Comparison of ENCODE assay signal across 9 cellular contexts in the genomic region with DNA sequence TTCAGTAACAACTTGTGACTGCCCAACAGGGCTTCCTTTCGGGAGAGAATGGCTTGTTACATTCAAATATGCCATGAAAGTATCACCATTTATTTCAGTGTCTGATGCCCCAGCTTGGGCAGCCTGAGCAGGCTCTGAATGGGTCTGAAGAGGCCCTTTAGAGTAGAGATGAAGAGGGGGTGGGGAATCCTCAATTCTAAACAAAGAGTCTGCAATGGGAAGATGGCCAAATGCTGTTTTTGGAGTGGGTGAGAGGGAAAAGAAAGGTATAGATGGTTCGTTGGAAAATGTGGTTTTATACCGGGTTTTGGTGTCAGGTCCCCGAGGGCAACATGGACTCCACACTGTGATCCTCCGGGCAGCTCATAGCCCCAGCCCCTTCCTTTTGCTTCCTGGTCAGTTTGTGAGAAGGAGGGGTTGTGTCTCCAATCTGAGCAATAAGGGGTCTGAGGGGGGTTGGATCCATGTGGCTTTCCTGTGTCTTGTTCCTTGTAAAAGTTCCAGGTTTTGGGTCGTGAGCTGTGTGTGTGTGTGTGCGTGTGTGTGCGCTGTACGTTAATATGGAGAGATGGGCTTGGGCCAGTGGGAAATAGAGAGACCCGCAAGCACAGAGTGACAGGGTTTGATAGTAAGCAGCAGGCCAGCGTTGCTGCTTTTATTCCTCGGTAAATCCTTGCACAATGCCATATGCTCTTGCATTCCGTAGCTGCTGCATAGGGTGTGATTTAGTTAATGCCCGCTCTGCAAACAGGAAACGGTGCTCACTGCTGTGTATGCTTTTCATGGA.
DNase-seq lines count a peak whose midpoint lies in the region; ATAC-seq, FAIRE-seq and TF ChIP-seq lines count a peak whose summit lies in the region.
"Had no signal": no experiment of that assay in that cellular context is flagged by ENCODE, and none has a peak within 500 bp of the region (broad histone marks: within the 10 kb centered on the region; RNA-seq: fewer than 3 reads in every experiment).

No MANE protein-coding gene starts in this region.

- TF ChIP-seq CTCF in astrocyte of the spinal cord (IDR thresholded peaks at IDR 0.05; ENCODE audit: low read depth, low read length), result no peak

- DNase-seq in NCI-H748 (lab: John Stamatoyannopoulos, UW; ENCODE audit: unreplicated experiment) (peak; percentile 15), NCI-H748 treated with DMSO at 0.1 percent for 48 hours (lab: John Stamatoyannopoulos, UW) (no peak), astrocyte of the spinal cord (ENCODE audit: low read depth, low spot score) (peak; percentile 57), left lobe of liver (ENCODE audit: low spot score) (no peak), urothelium cell line (ENCODE audit: low spot score) (no peak), germinal center (ENCODE audit: low spot score) (no peak), T1000 (lab: John Stamatoyannopoulos, UW) (no peak), mesenteric fat pad (ENCODE audit: low spot score) (no peak)
- DNase-seq: heart right ventricle had no signal

- ATAC-seq in left lobe of liver, result peak; percentile 23

- in situ Hi-C loops in astrocyte of the spinal cord (cut with HindIII; ENCODE audit: low sequenced_read_pairs), result no loop called here

- no peak overlapping the region for H3K4me3 ChIP-seq in astrocyte of the spinal cord (ENCODE audit: low read depth, low read length)

- peak; percentile 61 for FAIRE-seq in urothelium cell line (lab: Jason Lieb, UNC)

Comparison
In these comparisons a context has a peak if more than half of its experiments do, and no peak if none do; other contexts are left out.
1. DNase-seq: peak in NCI-H748 (single experiment) and astrocyte of the spinal cord (single experiment); none in NCI-H748 treated with DMSO at 0.1 percent for 48 hours (single experiment), left lobe of liver (single experiment), urothelium cell line (single experiment), germinal center (single experiment), T1000 (single experiment) and mesenteric fat pad (single experiment).